9 cellular contexts compared by ENCODE assay signal in genomic region chr11:34208266-34209135, GRCh38.
DNase-seq lines count a peak whose midpoint lies in the region; ATAC-seq, FAIRE-seq and TF ChIP-seq lines count a peak whose summit lies in the region.
"Had no signal": no experiment of that assay in that cellular context is flagged by ENCODE, and none has a peak within 500 bp of the region (broad histone marks: within the 10 kb centered on the region; RNA-seq: fewer than 3 reads in every experiment).

No MANE protein-coding gene starts in this region.

- SMC1A ChIA-PET in GM12878 (lab: Charles Lee; ENCODE audit: uncharacterized antibody, unreplicated experiment): interaction anchor here (0.6 to 2.9 kb wide), 7 partner anchors 17 to 250 kb away, joined by 3 to 16 read pairs (median 3); no protein-coding TSS in a partner anchor

- no peak for FAIRE-seq in GM12878 (lab: Jason Lieb, UNC)

- H3K4me1 Mint-ChIP-seq in neural progenitor cell (peaks cover 51% of the 10 kb centered on the region), nephron progenitor cell (peaks cover 64% of the 10 kb centered on the region)

- CTCF ChIA-PET in GM12878 (lab: Yijun Ruan, JAX): interaction anchor here (1.2 to 2.6 kb wide), 3 partner anchors 27 to 212 kb away, joined by 3 to 14 read pairs (median 5); no protein-coding TSS in a partner anchor

- H3K4me3 Mint-ChIP-seq in neural progenitor cell: no peak overlapping the region
- no peak overlapping the region for H3K4me3 Mint-ChIP-seq in nephron progenitor cell
- H3K4me3 Mint-ChIP-seq: T-helper 1 cell treated with Interleukin-12 subunit alpha and Interleukin-12 subunit beta and Interleukin-4 antibody, amounts not matched to agents 30 μg/mL and 1 μg/mL, for 36 hours had no signal

- H3K27ac Mint-ChIP-seq in neural progenitor cell (peak overlapping the region; percentile 64), nephron progenitor cell (no peak overlapping the region)
- H3K27ac Mint-ChIP-seq: T-helper 1 cell treated with Interleukin-12 subunit alpha and Interleukin-12 subunit beta and Interleukin-4 antibody, amounts not matched to agents 30 μg/mL and 1 μg/mL, for 36 hours had no signal

- no peak overlapping the region for H3K4me3 ChIP-seq in GM12878
- H3K4me3 ChIP-seq in neural progenitor cell: no peak overlapping the region

- DNase-seq in HCEC 1CT (peak; percentile 12), NCI-H226 (peak; percentile 98), GM12878 (ENCODE audit: low read depth, low spot score) (no peak), neural progenitor cell (ENCODE audit: low spot score) (no peak), nephron progenitor cell (no peak), DMS79 (lab: John Stamatoyannopoulos, UW) (no peak)
- no peak for DNase-seq in activated effector memory CD4-positive, alpha-beta T cell treated with Interleukin-2 at 50 U/mL for 16 hours
- DNase-seq: NCI-H1436 treated with DMSO at 0.1 percent for 48 hours had no signal

- H3K27ac ChIP-seq in GM12878 (ENCODE audit: control insufficient read depth, insufficient read depth) (no peak overlapping the region), neural progenitor cell (no peak overlapping the region)

- no peak for TF ChIP-seq RAD21 in GM12878 (IDR thresholded peaks at IDR 0.05; ENCODE audit: insufficient read depth, low read depth, low read length)

- H3K36me3 ChIP-seq in GM12878 (ENCODE audit: control insufficient read depth in 2 of 2, insufficient read depth in 2 of 2, low read length in 1 of 2) (no peaks in the 10 kb centered on the region), neural progenitor cell (no peaks in the 10 kb centered on the region)

- RAD21 ChIA-PET in GM12878 (lab: Charles Lee; ENCODE audit: unreplicated experiment): interaction anchor here (1.6 to 1.9 kb wide), 2 partner anchors 34 to 146 kb away, joined by 5 to 7 read pairs; no protein-coding TSS in a partner anchor

- H2AFZ ChIP-seq in GM12878 (ENCODE audit: control insufficient read depth, low read depth, low read length) (no peak overlapping the region), neural progenitor cell (replicated peaks) (no peak overlapping the region)

- H3K9me3 ChIP-seq in GM12878 (replicated peaks; ENCODE audit: control insufficient read depth, insufficient read depth, low read length): no peaks in the 10 kb centered on the region
- H3K9me3 ChIP-seq in neural progenitor cell (ENCODE audit: low read depth): no peaks in the 10 kb centered on the region

- H3K4me1 ChIP-seq in GM12878 (ENCODE audit: control insufficient read depth, insufficient read depth, low read length) (peaks cover 7% of the 10 kb centered on the region), neural progenitor cell (peaks cover 15% of the 10 kb centered on the region)

- H4K20me1 ChIP-seq in GM12878 (ENCODE audit: control insufficient read depth, insufficient read depth) (no peaks in the 10 kb centered on the region), neural progenitor cell (ENCODE audit: low read depth) (no peaks in the 10 kb centered on the region)

- H3K4me2 ChIP-seq in GM12878 (ENCODE audit: control insufficient read depth, insufficient read depth) (no peak overlapping the region), neural progenitor cell (no peak overlapping the region)

- BruUV-seq in GM12878 (replicated peaks; lab: Mats Ljungman, UMichigan): no TSS peak

- intact Hi-C loops in GM12878 (cut with micrococcal nuclease; ENCODE audit: unreplicated experiment): no loop called here

- 0 out of 3 replicates have a peak, but pooled peaks have one; percentile 23 for ATAC-seq in GM12878

- WGBS in GM12878 (ENCODE audit: insufficient coverage, insufficient replicate concordance, low lambda C conversion rate, missing lambda C conversion rate): 75% methylated on average over 11 of the region's 11 CpGs

- H3K27me3 Mint-ChIP-seq in neural progenitor cell (ENCODE audit: insufficient read depth, low read depth) (peaks cover 2% of the 10 kb centered on the region), nephron progenitor cell (ENCODE audit: low read depth, poor library complexity) (peaks cover 41% of the 10 kb centered on the region)

- no peaks in the 10 kb centered on the region for H3K27me3 ChIP-seq in GM12878 (replicated peaks in 1 of 2; ENCODE audit: control insufficient read depth in 2 of 2, insufficient read depth in 2 of 2, low read length in 1 of 2)
- no peaks in the 10 kb centered on the region for H3K27me3 ChIP-seq in neural progenitor cell

- H3K79me2 ChIP-seq in GM12878 (ENCODE audit: control insufficient read depth, insufficient read depth, low read length) (no peaks in the 10 kb centered on the region), neural progenitor cell (ENCODE audit: low read depth) (no peaks in the 10 kb centered on the region)

- TF ChIP-seq CTCF in GM12878 (IDR thresholded peaks at IDR 0.05 in 2 of 3, conservative IDR thresholded peaks at IDR 0.05 in 1 of 3; ENCODE audit: control insufficient read depth in 2 of 3, extremely low read depth in 1 of 3, insufficient read depth in 1 of 3, low read depth in 3 of 3, low read length in 3 of 3) (no peak), neural progenitor cell (IDR thresholded peaks at IDR 0.05) (no peak), nephron progenitor cell (IDR thresholded peaks at IDR 0.05) (no peak)

- H3K36me3 Mint-ChIP-seq in neural progenitor cell (no peaks in the 10 kb centered on the region), nephron progenitor cell (ENCODE audit: low read depth) (no peaks in the 10 kb centered on the region)

- in situ Hi-C loops in GM12878 (cut with MboI): no loop called here

- H3K9me3 Mint-ChIP-seq in neural progenitor cell (no peaks in the 10 kb centered on the region), nephron progenitor cell (no peaks in the 10 kb centered on the region)
- H3K9me3 Mint-ChIP-seq: T-helper 1 cell treated with Interleukin-12 subunit alpha and Interleukin-12 subunit beta and Interleukin-4 antibody, amounts not matched to agents 30 μg/mL and 1 μg/mL, for 36 hours had no signal

- peaks cover 11% of the 10 kb centered on the region for H3F3A ChIP-seq in neural progenitor cell (ENCODE audit: low read depth)

- H3K9ac ChIP-seq in GM12878 (ENCODE audit: control insufficient read depth, insufficient read depth, low read length) (no peak overlapping the region), neural progenitor cell (no peak overlapping the region)

- TF ChIP-seq EP300 in GM12878 (IDR thresholded peaks at IDR 0.05; ENCODE audit: borderline replicate concordance in 1 of 2, control insufficient read depth in 1 of 2, low read depth in 2 of 2, low read length in 2 of 2): no peak

- POLR2A ChIA-PET in GM12878 (lab: Charles Lee): interaction anchor here (2.4 kb wide), 1 partner anchor 18 kb away, joined by 7 read pairs; no protein-coding TSS in a partner anchor

- TF ChIP-seq POLR2A in GM12878 (IDR thresholded peaks at IDR 0.05; ENCODE audit: low read depth, low read length): no peak

TF ChIP-seq in GM12878, 131 proteins besides CTCF, POLR2A, EP300 and RAD21 (continues in another document):
- no peak for TF ChIP-seq MTA2 (IDR thresholded peaks at IDR 0.05; ENCODE audit: low read depth)
- no peak for TF ChIP-seq PML (IDR thresholded peaks at IDR 0.05; ENCODE audit: low read length)
- no peak for TF ChIP-seq CHD4 (IDR thresholded peaks at IDR 0.05)
- TF ChIP-seq RB1 (IDR thresholded peaks at IDR 0.05; ENCODE audit: borderline replicate concordance): no peak
- TF ChIP-seq IKZF1 (conservative IDR thresholded peaks at IDR 0.05): no peak
- no peak for TF ChIP-seq SPI1 (IDR thresholded peaks at IDR 0.05; ENCODE audit: borderline replicate concordance, insufficient read depth, low read depth, low read length)
- no peak for TF ChIP-seq KLF5 (IDR thresholded peaks at IDR 0.05; ENCODE audit: partially characterized antibody)
- no peak for TF ChIP-seq ZNF217 (IDR thresholded peaks at IDR 0.05)
- TF ChIP-seq PRDM15 (CRISPR knock-in tag; IDR thresholded peaks at IDR 0.05): no peak
- no peak for TF ChIP-seq SMARCA5 (IDR thresholded peaks at IDR 0.05)
- TF ChIP-seq JUNB (IDR thresholded peaks at IDR 0.05): no peak
- TF ChIP-seq TARDBP (IDR thresholded peaks at IDR 0.05; ENCODE audit: borderline replicate concordance): no peak
- no peak for TF ChIP-seq ZNF274 (IDR thresholded peaks at IDR 0.05; ENCODE audit: insufficient read depth, insufficient read length)
- no peak for TF ChIP-seq PAX5 (IDR thresholded peaks at IDR 0.05; ENCODE audit: borderline replicate concordance, low read depth, low read length)

Comparison
In these comparisons a context has a peak if more than half of its experiments do, and no peak if none do; other contexts are left out.
1. DNase-seq: peak in HCEC 1CT (single experiment) and NCI-H226 (single experiment); none in GM12878 (single experiment), neural progenitor cell (single experiment), nephron progenitor cell (single experiment), activated effector memory CD4-positive, alpha-beta T cell treated with Interleukin-2 at 50 U/mL for 16 hours (single experiment) and DMS79 (single experiment).